In genomic region chr13:99656092-99656745, GRCh38 we compare ENCODE assay signal across 8 cellular contexts. TPM values are rescaled to one million over a fixed set of nuclear protein-coding genes. Genes with fewer than 3 reads are reported as not detected.
DNase-seq lines count a peak whose midpoint lies in the region; ATAC-seq, FAIRE-seq and TF ChIP-seq lines count a peak whose summit lies in the region.

No MANE protein-coding gene starts in this region.

- H3K9me3 ChIP-seq in astrocyte (ENCODE audit: insufficient read depth, low read depth, low read length) (no peaks in the 10 kb centered on the region), hepatocyte (ENCODE audit: low read depth) (no peaks in the 10 kb centered on the region), gastrocnemius medialis (no peaks in the 10 kb centered on the region)

- TF ChIP-seq CTCF in GM12864 (IDR thresholded peaks at IDR 0.05; ENCODE audit: low read depth, low read length, missing control alignments) = peak; percentile 97
- TF ChIP-seq CTCF in astrocyte (IDR thresholded peaks at IDR 0.05; ENCODE audit: insufficient read depth, low read depth, low read length) = peak; percentile 97
- peak; percentile 89 for TF ChIP-seq CTCF in hepatocyte (IDR thresholded peaks at IDR 0.05; ENCODE audit: poor library complexity)
- TF ChIP-seq CTCF in gastrocnemius medialis (IDR thresholded peaks at IDR 0.05 in 4 of 5, conservative IDR thresholded peaks at IDR 0.05 in 1 of 5) = peak; percentile 73 to 93 (median 84)

- peaks cover 21% of the 10 kb centered on the region for H3K4me1 Mint-ChIP-seq in astrocyte (ENCODE audit: low read depth, unreplicated experiment)

- no peak for TF ChIP-seq POLR2A in gastrocnemius medialis (IDR thresholded peaks at IDR 0.05)

- H3K4me2 ChIP-seq in astrocyte (ENCODE audit: low read length) (peak overlapping the region; percentile 77), hepatocyte (peak overlapping the region; percentile 67)

- ATAC-seq in HG02884 (IDR thresholded peaks at IDR 0.05; ENCODE audit: unreplicated experiment) = peak; percentile 44
- peak; percentile 79 to 83 for ATAC-seq in gastrocnemius medialis
- no peak for ATAC-seq in GM19328 (IDR thresholded peaks at IDR 0.05; ENCODE audit: unreplicated experiment)

- DNase-seq in GM12864 (ENCODE audit: low read depth) (peak; percentile 44), NCI-H187 (lab: John Stamatoyannopoulos, UW) (peak; percentile 74 to 77), T-helper 9 cell (peak; percentile 81), astrocyte (ENCODE audit: low read depth) (peak; percentile 43), hepatocyte (ENCODE audit: low spot score) (peak; percentile 92), gastrocnemius medialis (peak; percentile 51 to 59)

- H3K79me2 ChIP-seq in astrocyte (ENCODE audit: insufficient read depth, low read length) (no peaks in the 10 kb centered on the region), hepatocyte (no peaks in the 10 kb centered on the region)

- peaks cover 4% of the 10 kb centered on the region for H3K27me3 ChIP-seq in astrocyte (ENCODE audit: insufficient read depth, low read length)
- peaks cover 5% of the 10 kb centered on the region for H3K27me3 ChIP-seq in hepatocyte
- no peaks in the 10 kb centered on the region for H3K27me3 ChIP-seq in gastrocnemius medialis

- intact Hi-C loops in gastrocnemius medialis (cut with DNase I; ENCODE audit: low total_unique reads) = loop anchor here (2.0 to 10.0 kb wide), 3 partner anchors 329 to 859 kb away; partner anchors contain the start of gene ZIC2

- H3K9me2 ChIP-seq in hepatocyte (replicated peaks; ENCODE audit: insufficient read depth) = no peaks in the 10 kb centered on the region

- no peaks in the 10 kb centered on the region for H3K9me3 Mint-ChIP-seq in astrocyte (ENCODE audit: unreplicated experiment)

- H3K36me3 Mint-ChIP-seq in astrocyte (ENCODE audit: low read depth, unreplicated experiment) = no peaks in the 10 kb centered on the region

- peak overlapping the region; percentile 89 for H3K27ac ChIP-seq in astrocyte (ENCODE audit: low read depth, low read length)
- peak overlapping the region; percentile 86 for H3K27ac ChIP-seq in hepatocyte
- no peak overlapping the region for H3K27ac ChIP-seq in gastrocnemius medialis

- H3K4me3 Mint-ChIP-seq in astrocyte (ENCODE audit: unreplicated experiment) = no peak overlapping the region

- WGBS in hepatocyte (ENCODE audit: low lambda C conversion rate, missing lambda C conversion rate) = 7% methylated on average over 8 of the region's 8 CpGs

- peak overlapping the region; percentile 92 for H3K27ac Mint-ChIP-seq in astrocyte (ENCODE audit: unreplicated experiment)

- in situ Hi-C loops in gastrocnemius medialis (cut with MboI; ENCODE audit: low sequenced_read_pairs in 4 of 4) = loop anchor here (5.0 to 25.0 kb wide), 5 partner anchors 579 to 859 kb away; no protein-coding TSS in a partner anchor

- H3K4me3 ChIP-seq in GM12864 (ENCODE audit: low read depth, low read length) = no peak overlapping the region
- no peak overlapping the region for H3K4me3 ChIP-seq in astrocyte (ENCODE audit: insufficient read depth, low read depth, low read length)
- H3K4me3 ChIP-seq in hepatocyte = no peak overlapping the region
- no peak overlapping the region for H3K4me3 ChIP-seq in gastrocnemius medialis

- peak; percentile 95 for FAIRE-seq in astrocyte (lab: Jason Lieb, UNC)

- H3K9ac ChIP-seq in astrocyte (ENCODE audit: low read length) = peak overlapping the region; percentile 71

- peaks cover 17% of the 10 kb centered on the region for H3K4me1 ChIP-seq in astrocyte (ENCODE audit: insufficient read depth, low read length)
- H3K4me1 ChIP-seq in hepatocyte (ENCODE audit: insufficient read depth) = peaks cover 14% of the 10 kb centered on the region
- peaks cover 0 to 8% of the 10 kb centered on the region in 2 donors for H3K4me1 ChIP-seq in gastrocnemius medialis

- H2AFZ ChIP-seq in astrocyte (ENCODE audit: low read depth, low read length) (peak overlapping the region; percentile 56), hepatocyte (peak overlapping the region; percentile 28)

- H4K20me1 ChIP-seq in astrocyte (ENCODE audit: insufficient read depth, low read length) = no peaks in the 10 kb centered on the region
- no peaks in the 10 kb centered on the region for H4K20me1 ChIP-seq in hepatocyte (ENCODE audit: insufficient read depth, poor library complexity, severe bottlenecking)

- H3K36me3 ChIP-seq in astrocyte (ENCODE audit: insufficient read depth, low read length) (no peaks in the 10 kb centered on the region), hepatocyte (replicated peaks; ENCODE audit: insufficient read depth, low read depth) (no peaks in the 10 kb centered on the region), gastrocnemius medialis (no peaks in the 10 kb centered on the region)

- peaks cover 14% of the 10 kb centered on the region for H3K27me3 Mint-ChIP-seq in astrocyte (ENCODE audit: low read depth, unreplicated experiment)

RNA-seq across cellular contexts. Expression of gene CLYBL, which starts 49.7 kb away (rescaled TPM):
- total RNA-seq in astrocyte (3.2 and 3.6 TPM in 2 replicates), hepatocyte (10.0 TPM in 2 replicates), gastrocnemius medialis (10 to 100 TPM in 1 of 4 donors, 1 to 10 TPM in 3; 4.2 to 11.8 (median 7.8) TPM)
- polyA plus RNA-seq in hepatocyte = 11.4 and 12.1 TPM in 2 replicates

Comparison
In these comparisons a context has a peak if more than half of its experiments do, and no peak if none do; other contexts are left out.
1. H3K27ac ChIP-seq: peak in astrocyte (single experiment) and hepatocyte (single experiment); none in gastrocnemius medialis (0 of 4).
2. Peak in every context shown above with its lines, with median percentiles within 50 percentile points of each other: DNase-seq and CTCF ChIP-seq.